Comparison of ENCODE assay signal across 14 cellular contexts in the genomic region with DNA sequence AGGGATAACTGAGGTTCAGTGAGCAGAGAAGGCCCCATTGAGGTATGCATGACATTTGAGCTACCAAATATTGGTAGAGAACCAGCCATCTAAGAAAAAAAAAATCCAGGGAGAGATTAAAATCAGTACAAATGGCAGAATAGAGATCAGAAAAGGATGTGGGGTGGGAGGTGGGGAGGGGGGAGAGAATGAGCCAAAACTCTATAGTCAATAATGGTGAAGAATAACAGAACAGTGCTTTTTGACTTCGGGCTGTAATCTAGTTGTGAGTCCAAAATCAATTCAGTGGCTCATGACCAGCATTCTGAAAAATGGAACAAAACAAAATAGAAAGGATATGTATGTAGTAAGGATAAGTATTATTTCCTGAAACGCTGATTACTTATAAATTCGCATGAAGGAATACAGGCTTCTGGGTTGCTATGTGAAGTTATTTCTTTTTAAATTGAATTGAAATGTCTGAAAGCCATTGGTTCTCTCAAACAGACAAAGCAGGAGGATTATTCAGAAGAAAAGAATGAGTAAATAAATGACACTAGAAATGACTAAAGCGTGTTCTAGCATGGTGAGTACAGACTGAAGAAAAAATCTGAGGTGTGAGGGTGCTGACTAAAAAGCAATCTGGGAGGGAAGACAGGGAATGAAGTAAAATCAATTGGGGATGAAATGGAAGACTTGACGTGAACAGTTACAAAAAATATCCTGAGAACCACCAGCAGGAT.
DNase-seq lines count a peak whose midpoint lies in the region; ATAC-seq and TF ChIP-seq lines count a peak whose summit lies in the region.
"Had no signal": no experiment of that assay in that cellular context is flagged by ENCODE, and none has a peak within 500 bp of the region (broad histone marks: within the 10 kb centered on the region; RNA-seq: fewer than 3 reads in every experiment).

No MANE protein-coding gene starts in this region.

- H3K4me1 ChIP-seq in PC-3 (ENCODE audit: insufficient read depth, low read length): peaks cover 49% of the 10 kb centered on the region

- intact Hi-C loops in PC-3 (cut with micrococcal nuclease): loop anchor here (2.0 kb wide), 4 partner anchors 65 to 313 kb away; partner anchors contain the start of gene ATP2B1

- no peaks in the 10 kb centered on the region for H3K9me3 Mint-ChIP-seq in activated T-cell treated with anti-CD3 and anti-CD28 coated beads, Interleukin-2, amount 50 U/mL, for 24 hours
- H3K9me3 Mint-ChIP-seq: stimulated activated naive B cell treated with anti-CD40 and anti-IgM and Interleukin-4, amounts not matched to agents 10 μg/mL and 1 μg/mL and 100 μg/mL, for 72 hours had no signal

- H3K4me3 Mint-ChIP-seq in activated T-cell treated with anti-CD3 and anti-CD28 coated beads, Interleukin-2, amount 50 U/mL, for 24 hours: no peak overlapping the region
- H3K4me3 Mint-ChIP-seq: stimulated activated naive B cell treated with anti-CD40 and anti-IgM and Interleukin-4, amounts not matched to agents 10 μg/mL and 1 μg/mL and 100 μg/mL, for 72 hours had no signal

- peak overlapping the region; percentile 56 for H3K27ac Mint-ChIP-seq in activated T-cell treated with anti-CD3 and anti-CD28 coated beads, Interleukin-2, amount 50 U/mL, for 24 hours

- DNase-seq in activated T-cell treated with anti-CD3 and anti-CD28 coated beads, Interleukin-2, amount 50 U/mL, for 24 hours: no peak
- DNase-seq in activated T-cell treated with anti-CD3 and anti-CD28 coated beads, Interleukin-2, amount 50 U/mL, for 1 hour: no peak
- DNase-seq in PC-3 (peak; percentile 77), skeletal muscle cell (ENCODE audit: low read depth) (peak; percentile 9), DMS153 treated with DMSO at 0.1 percent for 48 hours (lab: John Stamatoyannopoulos, UW; ENCODE audit: unreplicated experiment) (no peak)
- DNase-seq: activated CD8-positive, alpha-beta memory T cell treated with anti-CD3 and anti-CD28 coated beads, Interleukin-2, amount 50 U/mL, for 4 hours; anterior cingulate cortex; hypothalamus; NCI-H524 treated with DMSO at 0.1 percent for 48 hours; stimulated activated CD4-positive, alpha-beta T cell treated with anti-CD3 and anti-CD28 coated beads, Interleukin-2, amount 100 ng/mL, for 24 hours; stimulated activated naive B cell treated with anti-CD40 and anti-IgM and Interleukin-4, amounts not matched to agents 10 μg/mL and 1 μg/mL and 100 μg/mL, for 72 hours had no signal

- ATAC-seq in PC-3 (peak; percentile 68), esophagus mucosa (peak; percentile 56), GM21576 (IDR thresholded peaks at IDR 0.05; ENCODE audit: unreplicated experiment) (no peak), GM18873 (IDR thresholded peaks at IDR 0.05; ENCODE audit: low FRiP score, unreplicated experiment) (no peak)
- ATAC-seq: stimulated activated naive B cell treated with anti-CD40 and anti-IgM and Interleukin-4, amounts not matched to agents 10 μg/mL and 1 μg/mL and 100 μg/mL, for 72 hours had no signal

- H3K27me3 ChIP-seq in PC-3 (ENCODE audit: low read length): no peaks in the 10 kb centered on the region

- H4K20me1 ChIP-seq in PC-3 (ENCODE audit: low read length): no peaks in the 10 kb centered on the region

- no peaks in the 10 kb centered on the region for H3K27me3 Mint-ChIP-seq in activated T-cell treated with anti-CD3 and anti-CD28 coated beads, Interleukin-2, amount 50 U/mL, for 24 hours
- H3K27me3 Mint-ChIP-seq: stimulated activated naive B cell treated with anti-CD40 and anti-IgM and Interleukin-4, amounts not matched to agents 10 μg/mL and 1 μg/mL and 100 μg/mL, for 72 hours had no signal

- no peak overlapping the region for H2AFZ ChIP-seq in PC-3 (ENCODE audit: low read length)

- peaks cover 21% of the 10 kb centered on the region for H3K4me1 Mint-ChIP-seq in activated T-cell treated with anti-CD3 and anti-CD28 coated beads, Interleukin-2, amount 50 U/mL, for 24 hours (ENCODE audit: low read depth)

- H3K36me3 ChIP-seq in PC-3 (ENCODE audit: low read depth, low read length): peaks cover 30% of the 10 kb centered on the region

- no peaks in the 10 kb centered on the region for H3K9me2 ChIP-seq in PC-3 (replicated peaks; ENCODE audit: low read length)

- TF ChIP-seq CTCF in PC-3 (conservative IDR thresholded peaks at IDR 0.05; ENCODE audit: low read depth, low read length): no peak

- CTCF ChIA-PET in PC-3 (lab: Charles Lee): no interaction called here

- H3K36me3 Mint-ChIP-seq in activated T-cell treated with anti-CD3 and anti-CD28 coated beads, Interleukin-2, amount 50 U/mL, for 24 hours (ENCODE audit: low read depth): peaks cover 73% of the 10 kb centered on the region

- peaks cover 5% of the 10 kb centered on the region for H3F3A ChIP-seq in PC-3 (ENCODE audit: low read length, unreplicated experiment)

- peaks cover 35% of the 10 kb centered on the region for H3K79me2 ChIP-seq in PC-3 (ENCODE audit: low read length)

- H3K9ac ChIP-seq in PC-3 (ENCODE audit: low read length): 0 out of 2 replicates have a peak overlapping the region, but pooled peaks have one; percentile 3

- POLR2A ChIA-PET in PC-3 (lab: Charles Lee; ENCODE audit: unreplicated experiment): interaction anchor here (0.6 kb wide), 1 partner anchor 74 kb away, joined by 3 read pairs; no protein-coding TSS in a partner anchor

- no TSS peak for BruUV-seq in PC-3 (replicated peaks; lab: Mats Ljungman, UMichigan)

- H3K4me3 ChIP-seq in PC-3 (ENCODE audit: low read length) (peak overlapping the region; percentile 2; the same call in 1 of the 2 replicates), skeletal muscle cell (ENCODE audit: low read depth, low read length) (no peak overlapping the region)

- H3K4me2 ChIP-seq in PC-3 (ENCODE audit: low read length): peak overlapping the region; percentile 63

- H3K27ac ChIP-seq in PC-3 (ENCODE audit: low read length): peak overlapping the region; percentile 72

- H3K9me3 ChIP-seq in PC-3 (ENCODE audit: low read length): no peaks in the 10 kb centered on the region

Comparison
In these comparisons a context has a peak if more than half of its experiments do, and no peak if none do; other contexts are left out.
1. DNase-seq: peak in PC-3 (single experiment) and skeletal muscle cell (single experiment); none in activated T-cell treated with anti-CD3 and anti-CD28 coated beads, Interleukin-2, amount 50 U/mL, for 24 hours (single experiment), activated T-cell treated with anti-CD3 and anti-CD28 coated beads, Interleukin-2, amount 50 U/mL, for 1 hour (single experiment) and DMS153 treated with DMSO at 0.1 percent for 48 hours (single experiment).
2. ATAC-seq: peak in PC-3 (single experiment) and esophagus mucosa (single experiment); none in GM21576 (single experiment) and GM18873 (single experiment).